ENCODE assay signal across 8 cellular contexts in the genomic region with DNA sequence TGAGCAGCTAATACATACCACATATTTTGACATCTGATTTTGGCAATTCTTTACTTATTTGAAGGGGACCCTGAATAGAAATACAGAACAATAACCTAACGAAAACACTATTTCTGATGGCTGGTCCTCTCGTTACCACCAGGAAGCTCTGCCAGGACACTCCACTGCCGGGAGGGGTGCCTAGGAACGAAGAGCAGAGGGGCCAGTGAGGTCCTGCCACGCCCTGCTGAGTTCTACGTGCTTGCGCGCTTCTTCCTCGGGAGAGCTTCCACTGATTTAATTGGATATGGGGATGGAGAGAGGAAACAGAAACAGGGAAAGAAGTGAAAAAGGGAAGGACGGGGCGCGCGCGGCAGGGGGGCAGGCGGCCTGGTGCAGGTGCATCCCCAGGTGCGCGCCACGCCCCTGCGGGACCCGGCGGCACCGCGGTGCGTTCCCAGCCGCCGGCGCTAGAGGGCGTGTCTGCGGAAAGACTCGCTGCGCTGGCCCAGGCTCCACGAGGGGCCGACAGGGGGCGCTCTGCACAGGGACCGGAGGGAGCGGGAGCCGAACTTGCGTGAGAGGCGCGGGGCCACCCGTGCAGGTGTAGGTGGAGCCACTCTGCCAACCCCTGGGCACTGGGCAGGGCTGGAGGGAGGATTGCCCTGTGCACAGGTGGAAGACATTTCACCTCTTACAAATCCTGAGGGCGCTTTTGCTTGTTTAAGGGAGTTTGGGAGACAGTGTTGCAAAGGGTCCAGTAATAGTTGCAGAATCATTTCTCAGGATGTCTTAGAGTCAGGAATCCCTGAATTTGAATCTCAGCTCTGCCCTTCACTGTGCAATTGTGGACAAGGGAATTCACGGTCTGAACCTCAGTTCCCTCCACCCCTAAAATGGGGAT.
DNase-seq lines count a peak whose midpoint lies in the region; ATAC-seq, FAIRE-seq and TF ChIP-seq lines count a peak whose summit lies in the region.

No MANE protein-coding gene starts in this region.

- no peak overlapping the region for H3K4me2 ChIP-seq in mesenchymal stem cell (ENCODE audit: low read length, poor library complexity, severe bottlenecking)

- H3K27ac Mint-ChIP-seq in stimulated activated effector memory CD8-positive, alpha-beta T cell treated with anti-CD3 and anti-CD28 coated beads, Interleukin-12 subunit alpha, Interleukin-12 subunit beta, amount 100 ng/mL, for 72 hours, result no peak overlapping the region

- no peaks in the 10 kb centered on the region for H3K79me1 ChIP-seq in mesenchymal stem cell (replicated peaks; ENCODE audit: low read length, poor library complexity, severe bottlenecking)

- H3K36me3 ChIP-seq in mesenchymal stem cell (ENCODE audit: control insufficient read depth in 1 of 2, insufficient read depth in 2 of 2, low read depth in 1 of 2, low read length in 2 of 2), result no peaks in the 10 kb centered on the region

- peak; percentile 50 for FAIRE-seq in GM12891 (lab: Jason Lieb, UNC)

- H3K23ac ChIP-seq in mesenchymal stem cell (ENCODE audit: low read length in 2 of 2), result no peak overlapping the region

- no peak overlapping the region for H4K91ac ChIP-seq in mesenchymal stem cell (ENCODE audit: low read length)

- no peaks in the 10 kb centered on the region for H3K9me3 Mint-ChIP-seq in stimulated activated effector memory CD8-positive, alpha-beta T cell treated with anti-CD3 and anti-CD28 coated beads, Interleukin-12 subunit alpha, Interleukin-12 subunit beta, amount 100 ng/mL, for 72 hours

- H3K4me1 Mint-ChIP-seq in stimulated activated effector memory CD8-positive, alpha-beta T cell treated with anti-CD3 and anti-CD28 coated beads, Interleukin-12 subunit alpha, Interleukin-12 subunit beta, amount 100 ng/mL, for 72 hours, result peaks cover 28% of the 10 kb centered on the region

- no peaks in the 10 kb centered on the region for H3K9me3 ChIP-seq in mesenchymal stem cell (ENCODE audit: control insufficient read depth, low read length)

- H2BK12ac ChIP-seq in mesenchymal stem cell (ENCODE audit: low read length in 2 of 2), result no peak overlapping the region

- ATAC-seq in HG02938 (IDR thresholded peaks at IDR 0.05; ENCODE audit: unreplicated experiment), result peak; percentile 47
- ATAC-seq in stimulated activated effector memory CD8-positive, alpha-beta T cell treated with anti-CD3 and anti-CD28 coated beads, Interleukin-12 subunit alpha, Interleukin-12 subunit beta, amount 100 ng/mL, for 72 hours, result peak; percentile 62

- TF ChIP-seq POLR2A in GM12891 (IDR thresholded peaks at IDR 0.05; ENCODE audit: low read depth, low read length), result no peak

- no peak overlapping the region for H2BK5ac ChIP-seq in mesenchymal stem cell (ENCODE audit: low read depth, low read length, poor library complexity, severe bottlenecking)

- H3K4me3 Mint-ChIP-seq in stimulated activated effector memory CD8-positive, alpha-beta T cell treated with anti-CD3 and anti-CD28 coated beads, Interleukin-12 subunit alpha, Interleukin-12 subunit beta, amount 100 ng/mL, for 72 hours, result no peak overlapping the region

- no peak overlapping the region for H3K14ac ChIP-seq in mesenchymal stem cell (ENCODE audit: low read length in 2 of 2)

- H3K4me1 ChIP-seq in mesenchymal stem cell (ENCODE audit: control insufficient read depth, insufficient read depth, low read depth, low read length), result peaks cover 6% of the 10 kb centered on the region

- no peak overlapping the region for H3K27ac ChIP-seq in mesenchymal stem cell (ENCODE audit: low read length, poor library complexity, severe bottlenecking)

- no peak overlapping the region for H2BK120ac ChIP-seq in mesenchymal stem cell (ENCODE audit: low read depth, low read length)

- WGBS in mesenchymal stem cell, result 10% methylated on average over 43 of the region's 43 CpGs

- no peak overlapping the region for H4K8ac ChIP-seq in mesenchymal stem cell (ENCODE audit: low read length)

- H3K18ac ChIP-seq in mesenchymal stem cell (ENCODE audit: low read depth in 1 of 2, low read length in 2 of 2), result no peak overlapping the region

- H3K9ac ChIP-seq in mesenchymal stem cell (ENCODE audit: low read length), result no peak overlapping the region

- H2BK15ac ChIP-seq in mesenchymal stem cell (ENCODE audit: low read depth, poor library complexity, severe bottlenecking), result no peak overlapping the region

- H3K4me3 ChIP-seq in mesenchymal stem cell (ENCODE audit: insufficient read depth in 1 of 2, low read depth in 1 of 2, low read length in 2 of 2), result no peak overlapping the region

- H2AFZ ChIP-seq in mesenchymal stem cell (ENCODE audit: low read depth, low read length), result no peak overlapping the region

- H3K27me3 ChIP-seq in mesenchymal stem cell (ENCODE audit: control insufficient read depth in 1 of 2, insufficient read depth in 1 of 2, low read length in 2 of 2), result peaks cover 0 to 3% of the 10 kb centered on the region in 2 experiments

- no peaks in the 10 kb centered on the region for H3K36me3 Mint-ChIP-seq in stimulated activated effector memory CD8-positive, alpha-beta T cell treated with anti-CD3 and anti-CD28 coated beads, Interleukin-12 subunit alpha, Interleukin-12 subunit beta, amount 100 ng/mL, for 72 hours

- H2AK5ac ChIP-seq in mesenchymal stem cell (ENCODE audit: low read length, severe bottlenecking), result no peak overlapping the region

- H3K4ac ChIP-seq in mesenchymal stem cell (ENCODE audit: low read depth in 1 of 2, low read length in 2 of 2), result no peak overlapping the region

- DNase-seq in GM12891 (ENCODE audit: insufficient read length, low spot score), result peak; percentile 60
- DNase-seq in activated CD4-positive, CD25-positive, alpha-beta regulatory T cell (lab: John Stamatoyannopoulos, UW), result peak in 3 of 4 experiments; percentile 11 to 31 (median 18)
- DNase-seq in central memory CD4-positive, alpha-beta T cell, result peak; percentile 35
- DNase-seq in mesenchymal stem cell, result peak; percentile 3
- peak; percentile 73 to 86 for DNase-seq in stimulated activated effector memory CD8-positive, alpha-beta T cell treated with anti-CD3 and anti-CD28 coated beads, Interleukin-12 subunit alpha, Interleukin-12 subunit beta, amount 100 ng/mL, for 72 hours (ENCODE audit: low spot score in 2 of 2)
- no peak for DNase-seq in Ammon's horn (ENCODE audit: low spot score)
- DNase-seq in KG1 (lab: John Stamatoyannopoulos, UW), result no peak

TF ChIP-seq in GM12891, 5 proteins besides CTCF, POLR2A, EP300 and RAD21:
- TF ChIP-seq SPI1 (IDR thresholded peaks at IDR 0.05; ENCODE audit: low read depth, low read length) (no peak), POU2F2 (IDR thresholded peaks at IDR 0.05; ENCODE audit: low read depth, low read length) (no peak), POLR2AphosphoS5 (IDR thresholded peaks at IDR 0.05; ENCODE audit: low read depth, low read length) (no peak), PAX5 (IDR thresholded peaks at IDR 0.05; ENCODE audit: insufficient read depth, low read length, severe bottlenecking) (no peak), TAF1 (IDR thresholded peaks at IDR 0.05; ENCODE audit: low read depth, low read length) (no peak)

Comparison
In these comparisons a context has a peak if more than half of its experiments do, and no peak if none do; other contexts are left out.
1. DNase-seq: peak in GM12891 (single experiment), activated CD4-positive, CD25-positive, alpha-beta regulatory T cell (3 of 4), central memory CD4-positive, alpha-beta T cell (single experiment), mesenchymal stem cell (single experiment) and stimulated activated effector memory CD8-positive, alpha-beta T cell treated with anti-CD3 and anti-CD28 coated beads, Interleukin-12 subunit alpha, Interleukin-12 subunit beta, amount 100 ng/mL, for 72 hours (2 of 2); none in Ammon's horn (single experiment) and KG1 (single experiment).